Comparison of ENCODE assay signal across 1 cellular context in the genomic region with DNA sequence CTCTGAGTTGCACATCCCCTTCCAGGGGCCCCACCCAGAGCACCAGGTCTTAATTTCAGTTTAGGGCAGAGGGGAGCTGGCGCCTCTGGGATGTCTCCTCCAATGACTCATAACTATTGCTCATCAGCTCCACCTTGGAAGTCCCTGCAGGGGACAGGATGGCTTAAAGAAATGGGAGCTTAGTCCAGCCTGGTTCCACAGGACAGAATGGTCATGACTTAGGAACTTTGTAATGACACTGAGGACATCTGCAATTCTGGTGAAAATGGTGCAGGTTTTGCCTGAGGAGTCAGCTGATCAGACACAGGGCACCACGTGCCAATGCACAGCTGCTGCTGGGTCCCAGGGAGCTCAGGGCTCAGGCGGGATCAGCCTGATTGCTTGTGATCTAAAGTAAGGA.
TF ChIP-seq lines count a peak whose summit lies in the region.

No MANE protein-coding gene starts in this region.

TF ChIP-seq in K562, 482 proteins besides CTCF, POLR2A, EP300 and RAD21 (continued from another document):
- TF ChIP-seq, protein P1, sequence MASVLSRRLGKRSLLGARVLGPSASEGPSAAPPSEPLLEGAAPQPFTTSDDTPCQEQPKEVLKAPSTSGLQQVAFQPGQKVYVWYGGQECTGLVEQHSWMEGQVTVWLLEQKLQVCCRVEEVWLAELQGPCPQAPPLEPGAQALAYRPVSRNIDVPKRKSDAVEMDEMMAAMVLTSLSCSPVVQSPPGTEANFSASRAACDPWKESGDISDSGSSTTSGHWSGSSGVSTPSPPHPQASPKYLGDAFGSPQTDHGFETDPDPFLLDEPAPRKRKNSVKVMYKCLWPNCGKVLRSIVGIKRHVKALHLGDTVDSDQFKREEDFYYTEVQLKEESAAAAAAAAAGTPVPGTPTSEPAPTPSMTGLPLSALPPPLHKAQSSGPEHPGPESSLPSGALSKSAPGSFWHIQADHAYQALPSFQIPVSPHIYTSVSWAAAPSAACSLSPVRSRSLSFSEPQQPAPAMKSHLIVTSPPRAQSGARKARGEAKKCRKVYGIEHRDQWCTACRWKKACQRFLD (CRISPR knock-in tag; IDR thresholded peaks at IDR 0.05), result 0 out of 2 replicates have a peak, but pooled peaks have one; percentile 35
- TF ChIP-seq FOSL1 (tag; conservative IDR thresholded peaks at IDR 0.05) (peak; percentile 92), JUN (IDR thresholded peaks at IDR 0.05; ENCODE audit: borderline replicate concordance, low read depth, low read length) (peak; percentile 82), JUN (CRISPR knock-in tag; IDR thresholded peaks at IDR 0.05; ENCODE audit: borderline replicate concordance) (no peak), SRSF3 (IDR thresholded peaks at IDR 0.05; ENCODE audit: insufficient read depth, low read length) (no peak), ZNF589 (CRISPR knock-in tag; IDR thresholded peaks at IDR 0.05; ENCODE audit: low read depth) (no peak), DACH1 (IDR thresholded peaks at IDR 0.05; ENCODE audit: partially characterized antibody) (peak; percentile 13), ZNF77 (CRISPR knock-in tag; IDR thresholded peaks at IDR 0.05) (no peak)
- TF ChIP-seq, protein P2, sequence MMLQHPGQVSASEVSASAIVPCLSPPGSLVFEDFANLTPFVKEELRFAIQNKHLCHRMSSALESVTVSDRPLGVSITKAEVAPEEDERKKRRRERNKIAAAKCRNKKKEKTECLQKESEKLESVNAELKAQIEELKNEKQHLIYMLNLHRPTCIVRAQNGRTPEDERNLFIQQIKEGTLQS (IDR thresholded peaks at IDR 0.05), result peak; percentile 92
- TF ChIP-seq, protein P2 (CRISPR knock-in tag; conservative IDR thresholded peaks at IDR 0.05), result no peak
- TF ChIP-seq, protein P3, sequence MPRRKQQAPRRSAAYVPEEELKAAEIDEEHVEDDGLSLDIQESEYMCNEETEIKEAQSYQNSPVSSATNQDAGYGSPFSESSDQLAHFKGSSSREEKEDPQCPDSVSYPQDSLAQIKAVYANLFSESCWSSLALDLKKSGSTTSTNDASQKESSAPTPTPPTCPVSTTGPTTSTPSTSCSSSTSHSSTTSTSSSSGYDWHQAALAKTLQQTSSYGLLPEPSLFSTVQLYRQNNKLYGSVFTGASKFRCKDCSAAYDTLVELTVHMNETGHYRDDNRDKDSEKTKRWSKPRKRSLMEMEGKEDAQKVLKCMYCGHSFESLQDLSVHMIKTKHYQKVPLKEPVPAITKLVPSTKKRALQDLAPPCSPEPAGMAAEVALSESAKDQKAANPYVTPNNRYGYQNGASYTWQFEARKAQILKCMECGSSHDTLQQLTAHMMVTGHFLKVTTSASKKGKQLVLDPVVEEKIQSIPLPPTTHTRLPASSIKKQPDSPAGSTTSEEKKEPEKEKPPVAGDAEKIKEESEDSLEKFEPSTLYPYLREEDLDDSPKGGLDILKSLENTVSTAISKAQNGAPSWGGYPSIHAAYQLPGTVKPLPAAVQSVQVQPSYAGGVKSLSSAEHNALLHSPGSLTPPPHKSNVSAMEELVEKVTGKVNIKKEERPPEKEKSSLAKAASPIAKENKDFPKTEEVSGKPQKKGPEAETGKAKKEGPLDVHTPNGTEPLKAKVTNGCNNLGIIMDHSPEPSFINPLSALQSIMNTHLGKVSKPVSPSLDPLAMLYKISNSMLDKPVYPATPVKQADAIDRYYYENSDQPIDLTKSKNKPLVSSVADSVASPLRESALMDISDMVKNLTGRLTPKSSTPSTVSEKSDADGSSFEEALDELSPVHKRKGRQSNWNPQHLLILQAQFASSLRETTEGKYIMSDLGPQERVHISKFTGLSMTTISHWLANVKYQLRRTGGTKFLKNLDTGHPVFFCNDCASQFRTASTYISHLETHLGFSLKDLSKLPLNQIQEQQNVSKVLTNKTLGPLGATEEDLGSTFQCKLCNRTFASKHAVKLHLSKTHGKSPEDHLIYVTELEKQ (CRISPR knock-in tag; IDR thresholded peaks at IDR 0.05), result no peak
- TF ChIP-seq, protein P4, sequence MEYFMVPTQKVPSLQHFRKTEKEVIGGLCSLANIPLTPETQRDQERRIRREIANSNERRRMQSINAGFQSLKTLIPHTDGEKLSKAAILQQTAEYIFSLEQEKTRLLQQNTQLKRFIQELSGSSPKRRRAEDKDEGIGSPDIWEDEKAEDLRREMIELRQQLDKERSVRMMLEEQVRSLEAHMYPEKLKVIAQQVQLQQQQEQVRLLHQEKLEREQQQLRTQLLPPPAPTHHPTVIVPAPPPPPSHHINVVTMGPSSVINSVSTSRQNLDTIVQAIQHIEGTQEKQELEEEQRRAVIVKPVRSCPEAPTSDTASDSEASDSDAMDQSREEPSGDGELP (CRISPR knock-in tag; IDR thresholded peaks at IDR 0.05; ENCODE audit: borderline replicate concordance), result peak; percentile 55; the same call in 1 of the 2 replicates
